ENCODE assay signal across 8 cellular contexts in genomic region chr16:4052801-4053662, GRCh38.
A peak's percentile ranks its signal among the peaks of the same experiment; 100 is the strongest.
DNase-seq lines count a peak whose midpoint lies in the region; ATAC-seq and TF ChIP-seq lines count a peak whose summit lies in the region.

No MANE protein-coding gene starts in this region.

- TF ChIP-seq CTCF in LNCaP clone FGC (IDR thresholded peaks at IDR 0.05; ENCODE audit: control insufficient read depth, extremely low read depth, insufficient read depth) (no peak), fibroblast of mammary gland (conservative IDR thresholded peaks at IDR 0.05; ENCODE audit: control insufficient read depth, insufficient read depth, low read depth, low read length) (no peak)

- ATAC-seq in GM21825 (IDR thresholded peaks at IDR 0.05; ENCODE audit: unreplicated experiment) (no peak), HG03565 (IDR thresholded peaks at IDR 0.05; ENCODE audit: unreplicated experiment) (no peak)

- peak; percentile 19 for DNase-seq in LNCaP clone FGC (ENCODE audit: low read depth)
- peak; percentile 55 for DNase-seq in RPMI7951 (ENCODE audit: low read depth)
- peak; percentile 48 for DNase-seq in fibroblast of mammary gland (ENCODE audit: low read depth)
- peak; percentile 79 for DNase-seq in pons (ENCODE audit: low spot score)
- DNase-seq in HEK293T (ENCODE audit: extremely low spot score) = no peak
- DNase-seq in HK-2 (ENCODE audit: unreplicated experiment) = no peak

- POLR2A ChIA-PET in HEK293T (lab: Yijun Ruan, JAX) = no interaction called here

- CTCF ChIA-PET in HEK293T (lab: Yijun Ruan, JAX) = no interaction called here

- H3K4me3 ChIP-seq in LNCaP clone FGC (ENCODE audit: low read depth, low read length) (no peak overlapping the region), fibroblast of mammary gland (ENCODE audit: control insufficient read depth, low read depth, low read length) (no peak overlapping the region)

TF ChIP-seq in HEK293T, 16 proteins besides CTCF, POLR2A, EP300 and RAD21:
- no peak for TF ChIP-seq FOXK2 (IDR thresholded peaks at IDR 0.05)
TF ChIP-seq in HEK293T: peak in this region for 0.

Comparison
In these comparisons a context has a peak if more than half of its experiments do, and no peak if none do; other contexts are left out.
1. DNase-seq: peak in LNCaP clone FGC (single experiment), RPMI7951 (single experiment), fibroblast of mammary gland (single experiment) and pons (single experiment); none in HEK293T (single experiment) and HK-2 (single experiment).